Comparison of ENCODE assay signal across 7 cellular contexts in the genomic region with DNA sequence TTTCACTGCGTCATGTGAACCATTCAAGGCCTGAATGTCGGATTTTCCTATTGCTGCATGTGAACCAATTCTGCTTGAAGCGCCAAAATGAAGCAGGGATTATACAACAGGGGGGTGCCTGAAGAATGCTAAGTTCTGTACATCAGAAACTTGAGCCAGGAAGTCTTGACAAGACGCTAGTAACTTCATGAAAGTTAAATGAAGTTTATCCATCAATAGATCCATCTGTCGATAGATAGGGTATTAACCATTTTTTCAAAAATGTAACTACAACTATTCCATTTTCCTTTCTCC. TPM values are rescaled to one million over a fixed set of nuclear protein-coding genes. Genes with fewer than 3 reads are reported as not detected.
DNase-seq lines count a peak whose midpoint lies in the region; ATAC-seq and TF ChIP-seq lines count a peak whose summit lies in the region.

No MANE protein-coding gene starts in this region.

- no peak for TF ChIP-seq POLR2A in stomach (IDR thresholded peaks at IDR 0.05)

- TF ChIP-seq CTCF in stomach (IDR thresholded peaks at IDR 0.05) (no peak), GM13976 (IDR thresholded peaks at IDR 0.05; ENCODE audit: borderline replicate concordance, control extremely low read depth, extremely low read depth, insufficient read depth, missing control alignments) (no peak)

- ATAC-seq in GM18858 (IDR thresholded peaks at IDR 0.05; ENCODE audit: unreplicated experiment) = no peak

- peaks cover 0 to 14% (median 13%) of the 10 kb centered on the region in 4 donors for H3K36me3 ChIP-seq in stomach

- H3K27me3 Mint-ChIP-seq in activated naive CD8-positive, alpha-beta T cell = no peaks in the 10 kb centered on the region

- no peaks in the 10 kb centered on the region for H3K9me3 Mint-ChIP-seq in activated naive CD8-positive, alpha-beta T cell (ENCODE audit: low read depth)

- DNase-seq in HT-29 (ENCODE audit: low spot score) = peak; percentile 4
- no peak for DNase-seq in stomach
- DNase-seq in stimulated activated CD4-positive, alpha-beta T cell treated with anti-CD3 and anti-CD28 coated beads, Interleukin-2, amount 100 ng/mL, for 48 hours = no peak
- no peak for DNase-seq in GM13976 (ENCODE audit: low spot score)

- TF ChIP-seq EP300 in stomach (IDR thresholded peaks at IDR 0.05) = no peak

- H3K4me3 Mint-ChIP-seq in activated naive CD8-positive, alpha-beta T cell = peak overlapping the region; percentile 91

- no peaks in the 10 kb centered on the region for H3K27me3 ChIP-seq in stomach

- peak overlapping the region; percentile 85 for H3K4me3 ChIP-seq in iPS-18c (ENCODE audit: insufficient read depth, low read depth, low read length)
- H3K4me3 ChIP-seq in stomach = peak overlapping the region; percentile 74 to 89 (median 75)

- H3K9me3 ChIP-seq in iPS-18c (ENCODE audit: control insufficient read depth, insufficient read depth, low read length) = no peaks in the 10 kb centered on the region
- no peaks in the 10 kb centered on the region for H3K9me3 ChIP-seq in stomach

- intact Hi-C loops in stomach (cut with DNase I; ENCODE audit: low total_unique reads) = no loop called here

- WGBS in stomach, 5 donors = 69 to 78% (median 76%) methylated on average over 5 of the region's 5 CpGs

- in situ Hi-C loops in GM13976 (cut with MboI; ENCODE audit: low sequenced_read_pairs, unreplicated experiment) = no loop called here

- H3K36me3 Mint-ChIP-seq in activated naive CD8-positive, alpha-beta T cell = peaks cover 11% of the 10 kb centered on the region

- peaks cover 10 to 34% (median 23%) of the 10 kb centered on the region in 4 donors for H3K4me1 ChIP-seq in stomach

- peak overlapping the region; percentile 87 to 96 (median 88) for H3K27ac ChIP-seq in stomach

- H3K27ac Mint-ChIP-seq in activated naive CD8-positive, alpha-beta T cell = peak overlapping the region; percentile 96

- H3K4me1 Mint-ChIP-seq in activated naive CD8-positive, alpha-beta T cell (ENCODE audit: low read depth) = peaks cover 47% of the 10 kb centered on the region

RNA-seq across cellular contexts. Expression of a gene that starts 0.6 kb away (rescaled TPM):
- total RNA-seq in HT-29 (2014; rRNA removed; shearing (Covaris generic)) = 11.0 and 12.2 TPM in 2 replicates
- total RNA-seq in stomach = 10 to 100 TPM in 4 of 5 donors, not detected in 1; 28.6 to 40.1 (median 35.0) TPM
- 1 to 10 TPM; 2.6 to 4.6 (median 4.2) TPM for polyA plus RNA-seq in stomach
